ENCODE assay signal across 8 cellular contexts in the genomic region with DNA sequence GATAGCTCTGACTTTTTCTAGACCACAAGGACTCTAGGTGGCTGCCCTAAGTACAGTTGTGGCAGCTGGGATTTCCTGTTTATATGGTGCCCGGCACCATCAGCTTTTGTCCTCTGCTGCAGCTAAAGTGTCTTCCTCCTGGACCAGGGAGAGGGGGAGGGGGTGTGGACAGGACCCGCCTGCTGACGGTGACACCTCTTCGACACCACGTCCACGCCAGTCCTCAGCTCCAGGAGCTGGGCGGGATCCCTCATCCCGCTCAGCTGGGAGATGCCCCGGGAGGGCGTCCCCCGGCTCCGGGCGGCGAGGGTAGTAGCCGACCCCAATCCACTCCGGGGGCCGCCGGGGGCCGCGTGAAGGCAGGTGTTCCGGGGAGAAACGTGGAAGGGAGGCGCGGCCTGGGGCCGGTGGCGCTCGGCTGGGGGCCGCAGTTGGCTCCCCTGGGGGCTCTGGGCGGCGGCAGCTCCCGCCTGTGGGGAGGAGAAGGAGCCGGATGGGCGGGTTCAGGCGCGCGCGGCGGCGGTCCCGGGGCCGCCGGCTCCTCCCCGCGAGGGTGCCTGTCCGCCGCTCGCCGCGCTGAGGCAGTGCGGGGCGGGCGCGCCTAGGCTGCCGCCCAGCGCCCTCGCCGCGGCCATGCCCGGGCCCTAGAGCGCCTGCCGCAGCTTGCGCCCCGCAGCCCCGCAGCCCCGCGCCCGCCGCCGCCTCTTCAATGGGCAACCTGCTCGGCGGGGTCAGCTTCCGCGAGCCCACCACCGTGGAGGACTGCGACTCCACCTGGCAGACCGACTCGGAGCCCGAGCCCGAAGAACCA. TPM values are rescaled to one million over a fixed set of nuclear protein-coding genes. Genes with fewer than 3 reads are reported as not detected.
DNase-seq lines count a peak whose midpoint lies in the region; ATAC-seq and TF ChIP-seq lines count a peak whose summit lies in the region.

A gene (plus strand): TSS at position 584 of the 811 bp plus-strand sequence. CDS start 126 bp downstream, at position 710.

- intact Hi-C loops in activated CD4-positive, alpha-beta T cell treated with anti-CD3 and anti-CD28 coated beads, Interleukin-2, amount 10 ng/mL, durations not matched to agents 24 days and 14 days (cut with micrococcal nuclease), result loop anchor here (10.0 kb wide), 1 partner anchor 874 kb away; a partner anchor contains a TSS
- intact Hi-C loops in dendritic cell treated with granulocyte-macrophage colony-stimulating factor and Interleukin-4, amounts not matched to agents 40 ng/mL and 50 ng/mL, for 4 days (cut with micrococcal nuclease), result loop anchor here (2.0 to 5.0 kb wide), 3 partner anchors 59 to 621 kb away; a partner anchor contains a TSS
- intact Hi-C loops in left lung (cut with DNase I), result no loop called here

- H3K9me3 ChIP-seq in BE2C, result no peaks in the 10 kb centered on the region
- H3K9me3 ChIP-seq in left lung, result no peaks in the 10 kb centered on the region

- H3K4me1 Mint-ChIP-seq in activated CD4-positive, alpha-beta T cell treated with anti-CD3 and anti-CD28 coated beads, Interleukin-2, amount 10 ng/mL, durations not matched to agents 24 days and 14 days, result peaks cover 30% of the 10 kb centered on the region
- peaks cover 51% of the 10 kb centered on the region for H3K4me1 Mint-ChIP-seq in dendritic cell treated with granulocyte-macrophage colony-stimulating factor and Interleukin-4, amounts not matched to agents 40 ng/mL and 50 ng/mL, for 4 days (ENCODE audit: low read depth)

- H3K4me3 ChIP-seq in BE2C (ENCODE audit: low read depth, low read length) (peak within 1 kb of the TSS; percentile 80), left lung (peak within 1 kb of the TSS; percentile 77 to 78)

- DNase-seq in BE2C, result peak; percentile 86
- peak; percentile 84 for DNase-seq in GM19238 (ENCODE audit: insufficient read length, low spot score)
- DNase-seq in NCI-H524 (lab: John Stamatoyannopoulos, UW), result peak; percentile 75 to 85
- peak; percentile 92 for DNase-seq in activated CD4-positive, alpha-beta T cell treated with anti-CD3 and anti-CD28 coated beads, Interleukin-2, amount 10 ng/mL, durations not matched to agents 24 days and 14 days
- DNase-seq in left lung, result peak; percentile 79 to 97
- peak; percentile 34 to 56 for DNase-seq in stimulated activated CD4-positive, alpha-beta T cell treated with anti-CD3 and anti-CD28 coated beads, Interleukin-2, amount 100 ng/mL, for 48 hours

- H3K36me3 Mint-ChIP-seq in activated CD4-positive, alpha-beta T cell treated with anti-CD3 and anti-CD28 coated beads, Interleukin-2, amount 10 ng/mL, durations not matched to agents 24 days and 14 days (ENCODE audit: low read depth), result peaks cover 3% of the 10 kb centered on the region
- peaks cover 32% of the 10 kb centered on the region for H3K36me3 Mint-ChIP-seq in dendritic cell treated with granulocyte-macrophage colony-stimulating factor and Interleukin-4, amounts not matched to agents 40 ng/mL and 50 ng/mL, for 4 days (ENCODE audit: low read depth)

- peak within 1 kb of the TSS; percentile 82 for H3K4me3 Mint-ChIP-seq in activated CD4-positive, alpha-beta T cell treated with anti-CD3 and anti-CD28 coated beads, Interleukin-2, amount 10 ng/mL, durations not matched to agents 24 days and 14 days
- H3K4me3 Mint-ChIP-seq in dendritic cell treated with granulocyte-macrophage colony-stimulating factor and Interleukin-4, amounts not matched to agents 40 ng/mL and 50 ng/mL, for 4 days, result peak within 1 kb of the TSS; percentile 81

- H3K9me3 Mint-ChIP-seq in activated CD4-positive, alpha-beta T cell treated with anti-CD3 and anti-CD28 coated beads, Interleukin-2, amount 10 ng/mL, durations not matched to agents 24 days and 14 days, result no peaks in the 10 kb centered on the region
- no peaks in the 10 kb centered on the region for H3K9me3 Mint-ChIP-seq in dendritic cell treated with granulocyte-macrophage colony-stimulating factor and Interleukin-4, amounts not matched to agents 40 ng/mL and 50 ng/mL, for 4 days

- H3K27ac ChIP-seq in left lung, result peak within 1 kb of the TSS; percentile 91 to 98

- H3K27me3 ChIP-seq in BE2C (no peaks in the 10 kb centered on the region), left lung (no peaks in the 10 kb centered on the region)

- TF ChIP-seq CTCF in BE2C (IDR thresholded peaks at IDR 0.05; ENCODE audit: low read depth, low read length) (no peak), left lung (IDR thresholded peaks at IDR 0.05) (no peak)

- H3K36me3 ChIP-seq in BE2C (no peaks in the 10 kb centered on the region), left lung (peaks cover 0 to 4% of the 10 kb centered on the region in 2 donors)

- peak within 1 kb of the TSS; percentile 68 for H3K27ac Mint-ChIP-seq in activated CD4-positive, alpha-beta T cell treated with anti-CD3 and anti-CD28 coated beads, Interleukin-2, amount 10 ng/mL, durations not matched to agents 24 days and 14 days
- peak within 1 kb of the TSS; percentile 93 for H3K27ac Mint-ChIP-seq in dendritic cell treated with granulocyte-macrophage colony-stimulating factor and Interleukin-4, amounts not matched to agents 40 ng/mL and 50 ng/mL, for 4 days

- peaks cover 3% of the 10 kb centered on the region; the same call in 1 of the 2 replicates for H3K4me1 ChIP-seq in BE2C
- peaks cover 6 to 54% of the 10 kb centered on the region in 2 donors for H3K4me1 ChIP-seq in left lung

- ATAC-seq in HG03378 (IDR thresholded peaks at IDR 0.05; ENCODE audit: unreplicated experiment), result peak; percentile 73
- ATAC-seq in left lung, result peak; percentile 95

- peaks cover 20% of the 10 kb centered on the region for H3K27me3 Mint-ChIP-seq in activated CD4-positive, alpha-beta T cell treated with anti-CD3 and anti-CD28 coated beads, Interleukin-2, amount 10 ng/mL, durations not matched to agents 24 days and 14 days
- no peaks in the 10 kb centered on the region for H3K27me3 Mint-ChIP-seq in dendritic cell treated with granulocyte-macrophage colony-stimulating factor and Interleukin-4, amounts not matched to agents 40 ng/mL and 50 ng/mL, for 4 days

RNA-seq across cellular contexts. Expression of the gene that starts here (rescaled TPM):
- polyA plus RNA-seq in BE2C (2012; ENCODE audit: insufficient read depth, insufficient read length, low read depth), result 4.6 TPM
- 3.9 and 4.0 TPM in 2 replicates for total RNA-seq in activated CD4-positive, alpha-beta T cell treated with anti-CD3 and anti-CD28 coated beads, Interleukin-2, amount 10 ng/mL, durations not matched to agents 24 days and 14 days
- 10 to 100 TPM; 21.0 to 28.9 TPM for total RNA-seq in left lung

Comparison
In these comparisons a context has a peak if more than half of its experiments do, and no peak if none do; other contexts are left out.
1. Peak in every context shown above with its lines: DNase-seq, ATAC-seq, H3K4me3 ChIP-seq and H3K27ac ChIP-seq.
2. intact Hi-C loops: an anchor here in activated CD4-positive, alpha-beta T cell treated with anti-CD3 and anti-CD28 coated beads, Interleukin-2, amount 10 ng/mL, durations not matched to agents 24 days and 14 days (10.0 kb wide) and dendritic cell treated with granulocyte-macrophage colony-stimulating factor and Interleukin-4, amounts not matched to agents 40 ng/mL and 50 ng/mL, for 4 days (2.0 to 5.0 kb wide); none called in left lung.